Comparison of ENCODE assay signal across 8 cellular contexts in genomic region chr1:248906741-248907661, GRCh38. TPM values are rescaled to one million over a fixed set of nuclear protein-coding genes. Genes with fewer than 3 reads are reported as not detected.
A peak's percentile ranks its signal among the peaks of the same experiment; 100 is the strongest.
DNase-seq lines count a peak whose midpoint lies in the region; ATAC-seq, FAIRE-seq and TF ChIP-seq lines count a peak whose summit lies in the region.
"Had no signal": no experiment of that assay in that cellular context is flagged by ENCODE, and none has a peak within 500 bp of the region (broad histone marks: within the 10 kb centered on the region; RNA-seq: fewer than 3 reads in every experiment).

No MANE protein-coding gene starts in this region.

- ATAC-seq in GM18907 (IDR thresholded peaks at IDR 0.05; ENCODE audit: unreplicated experiment) (peak; percentile 87), HG02759 (IDR thresholded peaks at IDR 0.05; ENCODE audit: unreplicated experiment) (peak; percentile 26), pancreas (peak; percentile 13 to 28 (median 22))

- DNase-seq in SK-N-SH: no peak
- DNase-seq in fibroblast of the aortic adventitia (ENCODE audit: low read depth): peak; percentile 44
- peak in 3 of 6 donors; percentile 18 to 28 (median 23) for DNase-seq in pancreas
- DNase-seq in T-helper 9 cell: no peak
- no peak for DNase-seq in NCI-H2196 treated with DMSO at 0.1 percent for 48 hours (lab: John Stamatoyannopoulos, UW; ENCODE audit: unreplicated experiment)

- H3K36me3 ChIP-seq in SK-N-SH (replicated peaks in 1 of 2; ENCODE audit: control insufficient read depth in 1 of 2, insufficient read depth in 2 of 2, low read length in 1 of 2) (no peaks in the 10 kb centered on the region), pancreas (no peaks in the 10 kb centered on the region)

- peaks cover 16% of the 10 kb centered on the region; the same call in 1 of the 2 replicates for H3K79me2 ChIP-seq in SK-N-SH (ENCODE audit: insufficient read depth)

- POLR2A ChIA-PET in SK-N-SH (lab: Yijun Ruan, JAX): interaction anchor here (1.9 kb wide), 1 partner anchor 44 kb away, joined by 6 read pairs; no protein-coding TSS in a partner anchor

- H3K27me3 ChIP-seq in SK-N-SH (ENCODE audit: insufficient read depth): no peaks in the 10 kb centered on the region
- H3K27me3 ChIP-seq in pancreas: no peaks in the 10 kb centered on the region

- intact Hi-C loops in pancreas (cut with DNase I): no loop called here

- TF ChIP-seq EP300 in SK-N-SH (IDR thresholded peaks at IDR 0.05; ENCODE audit: borderline replicate concordance in 1 of 2, low read depth in 1 of 2, low read length in 1 of 2): no peak

- no peak for TF ChIP-seq CTCF in SK-N-SH (IDR thresholded peaks at IDR 0.05)
- TF ChIP-seq CTCF in fibroblast of the aortic adventitia (IDR thresholded peaks at IDR 0.05; ENCODE audit: insufficient read depth, low read length): no peak
- TF ChIP-seq CTCF in pancreas (IDR thresholded peaks at IDR 0.05): no peak

- WGBS in SK-N-SH (ENCODE audit: low lambda C conversion rate): 38% methylated on average over 15 of the region's 19 CpGs
- WGBS in pancreas, 2 donors: 6 to 8% methylated on average over 19 of the region's 19 CpGs

- H4K20me1 ChIP-seq in SK-N-SH (ENCODE audit: insufficient read depth): no peaks in the 10 kb centered on the region

- H3K9me3 ChIP-seq in SK-N-SH (no peaks in the 10 kb centered on the region), pancreas (no peaks in the 10 kb centered on the region)

- peak overlapping the region; percentile 87 for H3K4me2 ChIP-seq in SK-N-SH

- no peak for TF ChIP-seq RAD21 in SK-N-SH (IDR thresholded peaks at IDR 0.05; ENCODE audit: low read length)

- H3K9ac ChIP-seq in SK-N-SH: peak overlapping the region; percentile 87

- H3K4me1 ChIP-seq in SK-N-SH (ENCODE audit: control insufficient read depth in 1 of 2, insufficient read depth in 2 of 2, low read depth in 1 of 2, low read length in 1 of 2) (peaks cover 0 to 12% of the 10 kb centered on the region in 2 experiments; a peak in 1 of 4 replicates), pancreas (peaks cover 6 to 10% (median 8%) of the 10 kb centered on the region in 3 donors)

- H3K27ac ChIP-seq in SK-N-SH (ENCODE audit: low read depth in 2 of 2, low read length in 1 of 2) (peak overlapping the region; percentile 70 to 81), pancreas (peak overlapping the region; percentile 84 to 96 (median 96))

- peak overlapping the region; percentile 98 for H2AFZ ChIP-seq in SK-N-SH (ENCODE audit: low read depth)

- CTCF ChIA-PET in SK-N-SH (lab: Yijun Ruan, JAX): interaction anchor here (0.5 to 1.3 kb wide), 3 partner anchors 9 to 33 kb away, joined by 3 to 5 read pairs (median 4); no protein-coding TSS in a partner anchor

- H3K9me2 ChIP-seq in SK-N-SH: no peaks in the 10 kb centered on the region

- no peak for FAIRE-seq in pancreas (lab: Jason Lieb, UNC)
- FAIRE-seq: colon had no signal

- no peaks in the 10 kb centered on the region for H3F3A ChIP-seq in SK-N-SH (replicated peaks; ENCODE audit: insufficient read depth)

- H3K4me3 ChIP-seq in SK-N-SH (ENCODE audit: low read depth in 2 of 2, low read length in 1 of 2) (peak overlapping the region; percentile 62 to 80), fibroblast of the aortic adventitia (ENCODE audit: low read depth, low read length) (peak overlapping the region; percentile 85), pancreas (peak overlapping the region in 3 of 4 donors; percentile 27 to 74 (median 73))

TF ChIP-seq in SK-N-SH, 30 proteins besides CTCF, POLR2A, EP300 and RAD21:
- TF ChIP-seq GABPA (IDR thresholded peaks at IDR 0.05; ENCODE audit: low read depth): peak; percentile 47; the same call in 1 of the 2 replicates
- TF ChIP-seq MXI1 (IDR thresholded peaks at IDR 0.05; ENCODE audit: low read depth, low read length): peak; percentile 25; the same call in 1 of the 2 replicates
- peak; percentile 54; the same call in 1 of the 2 replicates for TF ChIP-seq POLR2AphosphoS5 (IDR thresholded peaks at IDR 0.05; ENCODE audit: low read depth, low read length)
- TF ChIP-seq TAF1 (IDR thresholded peaks at IDR 0.05; ENCODE audit: borderline replicate concordance, low read depth, low read length): no peak
- TF ChIP-seq, protein P1, sequence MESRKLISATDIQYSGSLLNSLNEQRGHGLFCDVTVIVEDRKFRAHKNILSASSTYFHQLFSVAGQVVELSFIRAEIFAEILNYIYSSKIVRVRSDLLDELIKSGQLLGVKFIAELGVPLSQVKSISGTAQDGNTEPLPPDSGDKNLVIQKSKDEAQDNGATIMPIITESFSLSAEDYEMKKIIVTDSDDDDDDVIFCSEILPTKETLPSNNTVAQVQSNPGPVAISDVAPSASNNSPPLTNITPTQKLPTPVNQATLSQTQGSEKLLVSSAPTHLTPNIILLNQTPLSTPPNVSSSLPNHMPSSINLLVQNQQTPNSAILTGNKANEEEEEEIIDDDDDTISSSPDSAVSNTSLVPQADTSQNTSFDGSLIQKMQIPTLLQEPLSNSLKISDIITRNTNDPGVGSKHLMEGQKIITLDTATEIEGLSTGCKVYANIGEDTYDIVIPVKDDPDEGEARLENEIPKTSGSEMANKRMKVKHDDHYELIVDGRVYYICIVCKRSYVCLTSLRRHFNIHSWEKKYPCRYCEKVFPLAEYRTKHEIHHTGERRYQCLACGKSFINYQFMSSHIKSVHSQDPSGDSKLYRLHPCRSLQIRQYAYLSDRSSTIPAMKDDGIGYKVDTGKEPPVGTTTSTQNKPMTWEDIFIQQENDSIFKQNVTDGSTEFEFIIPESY (IDR thresholded peaks at IDR 0.05; ENCODE audit: borderline replicate concordance, low read depth): no peak
TF ChIP-seq in SK-N-SH: peak in this region for 3.

RNA-seq across cellular contexts. Expression of gene PGBD2, which starts 1.0 kb away (rescaled TPM):
- polyA plus RNA-seq in SK-N-SH (2012; rRNA removed): 6.4 and 9.9 TPM in 2 replicates
- polyA plus RNA-seq in SK-N-SH (2012; cell fraction: cytosol; rRNA removed): 6.4 and 7.2 TPM in 2 replicates
- 18.4 and 20.4 TPM in 2 replicates for polyA plus RNA-seq in SK-N-SH (2012; cell fraction: nucleus; rRNA removed)
- 3.1 and 4.7 TPM in 2 replicates for total RNA-seq in fibroblast of the aortic adventitia (ENCODE audit: low replicate concordance)
- 1 to 10 TPM; 2.2 to 7.5 (median 4.0) TPM for total RNA-seq in pancreas
- polyA plus RNA-seq in pancreas: 1 to 10 TPM; 5.8 to 6.9 TPM

RNA-seq across cellular contexts. Expression of gene ZNF692, which starts 48.1 kb away (rescaled TPM):
- polyA plus RNA-seq in SK-N-SH (2012; rRNA removed): 47.0 and 62.9 TPM in 2 replicates
- polyA plus RNA-seq in SK-N-SH (2012; cell fraction: cytosol; rRNA removed): 8.9 and 14.8 TPM in 2 replicates
- 466 and 588 TPM in 2 replicates for polyA plus RNA-seq in SK-N-SH (2012; cell fraction: nucleus; rRNA removed)
- 8.9 and 9.6 TPM in 2 replicates for total RNA-seq in fibroblast of the aortic adventitia (ENCODE audit: low replicate concordance)
- total RNA-seq in pancreas: 10 to 100 TPM; 11.9 to 36.5 (median 21.3) TPM
- polyA plus RNA-seq in pancreas: 100 to 1,000 TPM; 191 to 233 TPM

Comparison
In these comparisons a context has a peak if more than half of its experiments do, and no peak if none do; other contexts are left out.
1. ATAC-seq: peak in every context shown above with its lines; median percentile 87 in GM18907; 26 in HG02759; 22 in pancreas.